Comparison of ENCODE assay signal across 13 cellular contexts in the genomic region with DNA sequence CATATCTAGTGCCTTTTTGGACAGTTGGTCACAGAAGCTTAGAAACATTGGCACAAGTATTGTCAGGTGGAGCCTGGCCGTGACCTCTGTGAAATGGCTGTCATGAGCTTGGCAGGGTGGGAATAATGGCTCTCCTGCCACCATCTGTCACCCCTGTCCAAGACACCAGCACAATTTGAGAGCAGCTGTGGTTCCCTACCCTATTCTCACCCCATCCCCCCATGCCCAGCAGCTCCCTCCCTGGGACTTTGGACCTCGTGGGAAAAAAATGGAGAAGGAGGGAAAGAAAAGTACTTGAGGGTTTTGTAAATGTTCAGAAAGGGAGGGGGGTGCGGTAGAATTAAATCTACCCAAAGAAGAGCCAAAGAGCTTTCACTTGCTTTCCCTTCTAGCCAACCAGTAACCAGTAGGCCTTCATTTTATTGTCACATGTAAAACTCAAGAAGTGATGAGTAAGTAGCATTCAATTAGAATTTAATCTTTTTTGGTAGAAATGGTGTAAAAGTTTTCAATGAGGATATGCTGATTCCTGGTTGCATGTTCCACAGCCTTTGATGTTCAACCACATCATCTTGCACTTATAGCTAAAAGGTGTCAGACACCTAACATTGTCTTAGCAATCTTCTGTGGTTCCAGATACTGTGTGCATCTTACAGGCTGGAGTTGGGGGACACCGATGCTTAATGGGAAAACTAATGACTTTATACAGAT.
A peak's percentile ranks its signal among the peaks of the same experiment; 100 is the strongest.
DNase-seq lines count a peak whose midpoint lies in the region; ATAC-seq lines count a peak whose summit lies in the region.
"Had no signal": no experiment of that assay in that cellular context is flagged by ENCODE, and none has a peak within 500 bp of the region (broad histone marks: within the 10 kb centered on the region; RNA-seq: fewer than 3 reads in every experiment).

No MANE protein-coding gene starts in this region.

- H3K4me3 Mint-ChIP-seq in activated CD8-positive, alpha-beta T cell treated with anti-CD3 and anti-CD28 coated beads, Interleukin-2, amount 10 ng/mL, durations not matched to agents 7 days and 5 days: peak overlapping the region; percentile 12
- H3K4me3 Mint-ChIP-seq in stimulated activated effector memory CD8-positive, alpha-beta T cell treated with anti-CD3 and anti-CD28 coated beads, Interleukin-12 subunit alpha, Interleukin-12 subunit beta, amount 100 ng/mL, for 72 hours: peak overlapping the region; percentile 13

- H3K9me3 Mint-ChIP-seq in activated CD8-positive, alpha-beta T cell treated with anti-CD3 and anti-CD28 coated beads, Interleukin-2, amount 10 ng/mL, durations not matched to agents 7 days and 5 days (ENCODE audit: insufficient read depth): no peaks in the 10 kb centered on the region
- H3K9me3 Mint-ChIP-seq in stimulated activated effector memory CD8-positive, alpha-beta T cell treated with anti-CD3 and anti-CD28 coated beads, Interleukin-12 subunit alpha, Interleukin-12 subunit beta, amount 100 ng/mL, for 72 hours: no peaks in the 10 kb centered on the region

- ATAC-seq in GM18498 (IDR thresholded peaks at IDR 0.05; ENCODE audit: unreplicated experiment) (peak; percentile 26), HG02759 (IDR thresholded peaks at IDR 0.05; ENCODE audit: unreplicated experiment) (peak; percentile 1), HG03097 (IDR thresholded peaks at IDR 0.05; ENCODE audit: low FRiP score, unreplicated experiment) (no peak)
- ATAC-seq in activated CD8-positive, alpha-beta T cell treated with anti-CD3 and anti-CD28 coated beads, Interleukin-2, amount 10 ng/mL, durations not matched to agents 7 days and 5 days: peak; percentile 37
- no peak for ATAC-seq in stimulated activated effector memory CD8-positive, alpha-beta T cell treated with anti-CD3 and anti-CD28 coated beads, Interleukin-12 subunit alpha, Interleukin-12 subunit beta, amount 100 ng/mL, for 72 hours
- ATAC-seq: HCT116 had no signal

- H3K27ac Mint-ChIP-seq in activated CD8-positive, alpha-beta T cell treated with anti-CD3 and anti-CD28 coated beads, Interleukin-2, amount 10 ng/mL, durations not matched to agents 7 days and 5 days: peak overlapping the region; percentile 72
- H3K27ac Mint-ChIP-seq in stimulated activated effector memory CD8-positive, alpha-beta T cell treated with anti-CD3 and anti-CD28 coated beads, Interleukin-12 subunit alpha, Interleukin-12 subunit beta, amount 100 ng/mL, for 72 hours: peak overlapping the region; percentile 35

- CTCF ChIA-PET in activated CD8-positive, alpha-beta T cell treated with anti-CD3 and anti-CD28 coated beads, Interleukin-2, amount 10 ng/mL, durations not matched to agents 7 days and 5 days (lab: Charles Lee): interaction anchor here (0.7 to 1.7 kb wide), 8 partner anchors 8 to 28 kb away, joined by 3 to 9 read pairs (median 6); no protein-coding TSS in a partner anchor

- peaks cover 34% of the 10 kb centered on the region for H3K4me1 Mint-ChIP-seq in activated CD8-positive, alpha-beta T cell treated with anti-CD3 and anti-CD28 coated beads, Interleukin-2, amount 10 ng/mL, durations not matched to agents 7 days and 5 days (ENCODE audit: low read depth)
- peaks cover 65% of the 10 kb centered on the region for H3K4me1 Mint-ChIP-seq in stimulated activated effector memory CD8-positive, alpha-beta T cell treated with anti-CD3 and anti-CD28 coated beads, Interleukin-12 subunit alpha, Interleukin-12 subunit beta, amount 100 ng/mL, for 72 hours

- no peaks in the 10 kb centered on the region for H3K27me3 Mint-ChIP-seq in activated CD8-positive, alpha-beta T cell treated with anti-CD3 and anti-CD28 coated beads, Interleukin-2, amount 10 ng/mL, durations not matched to agents 7 days and 5 days (ENCODE audit: low read depth)

- POLR2A ChIA-PET in activated CD8-positive, alpha-beta T cell treated with anti-CD3 and anti-CD28 coated beads, Interleukin-2, amount 10 ng/mL, durations not matched to agents 7 days and 5 days (lab: Charles Lee): interaction anchor here (0.6 to 1.6 kb wide), 4 partner anchors 12 to 34 kb away, joined by 3 to 8 read pairs (median 3); no protein-coding TSS in a partner anchor

- H3K36me3 Mint-ChIP-seq in activated CD8-positive, alpha-beta T cell treated with anti-CD3 and anti-CD28 coated beads, Interleukin-2, amount 10 ng/mL, durations not matched to agents 7 days and 5 days (ENCODE audit: low read depth): peaks cover 1% of the 10 kb centered on the region
- H3K36me3 Mint-ChIP-seq in stimulated activated effector memory CD8-positive, alpha-beta T cell treated with anti-CD3 and anti-CD28 coated beads, Interleukin-12 subunit alpha, Interleukin-12 subunit beta, amount 100 ng/mL, for 72 hours: no peaks in the 10 kb centered on the region

- no peak for DNase-seq in activated CD8-positive, alpha-beta T cell treated with anti-CD3 and anti-CD28 coated beads, Interleukin-2, amount 10 ng/mL, durations not matched to agents 7 days and 5 days
- DNase-seq in stimulated activated effector memory CD8-positive, alpha-beta T cell treated with anti-CD3 and anti-CD28 coated beads, Interleukin-12 subunit alpha, Interleukin-12 subunit beta, amount 100 ng/mL, for 72 hours (ENCODE audit: low spot score in 2 of 2): no peak
- no peak for DNase-seq in Kasumi-1 (lab: John Stamatoyannopoulos, UW)
- no peak for DNase-seq in activated gamma-delta T cell treated with Interleukin-2 at 50 U/mL for 16 hours
- DNase-seq: activated naive CD4-positive, alpha-beta T cell treated with Interleukin-2 at 50 U/mL for 16 hours; effector CD8-positive, alpha-beta T cell; NCI-H2081 treated with DMSO at 0.1 percent for 48 hours; SIG-M5; stimulated activated CD4-positive, alpha-beta T cell treated with anti-CD3 and anti-CD28 coated beads, Interleukin-1b, Interleukin-23, amount 100 ng/mL, for 48 hours had no signal

Comparison
In these comparisons a context has a peak if more than half of its experiments do, and no peak if none do; other contexts are left out.
1. ATAC-seq: peak in GM18498 (single experiment), HG02759 (single experiment) and activated CD8-positive, alpha-beta T cell treated with anti-CD3 and anti-CD28 coated beads, Interleukin-2, amount 10 ng/mL, durations not matched to agents 7 days and 5 days (single experiment); none in stimulated activated effector memory CD8-positive, alpha-beta T cell treated with anti-CD3 and anti-CD28 coated beads, Interleukin-12 subunit alpha, Interleukin-12 subunit beta, amount 100 ng/mL, for 72 hours (single experiment) and HG03097 (single experiment).